Comparison of ENCODE assay signal across 19 cellular contexts in genomic region chr9:37438359-37438758, GRCh38. TPM values are rescaled to one million over a fixed set of nuclear protein-coding genes. Genes with fewer than 3 reads are reported as not detected.
DNase-seq lines count a peak whose midpoint lies in the region; ATAC-seq and TF ChIP-seq lines count a peak whose summit lies in the region.
"Had no signal": no experiment of that assay in that cellular context is flagged by ENCODE, and none has a peak within 500 bp of the region (broad histone marks: within the 10 kb centered on the region; RNA-seq: fewer than 3 reads in every experiment).

No MANE protein-coding gene starts in this region.

- TF ChIP-seq POLR2A in sigmoid colon (IDR thresholded peaks at IDR 0.05): no peak

- TF ChIP-seq CTCF in PC-9 (conservative IDR thresholded peaks at IDR 0.05) (no peak), dorsolateral prefrontal cortex (IDR thresholded peaks at IDR 0.05 in 54 of 56, conservative IDR thresholded peaks at IDR 0.05 in 2 of 56; ENCODE audit: low read depth in 1 of 56, partially characterized antibody in 56 of 56) (no peak), sigmoid colon (IDR thresholded peaks at IDR 0.05) (no peak)

- H3K27ac ChIP-seq in PC-9 (no peak overlapping the region), dorsolateral prefrontal cortex (peak overlapping the region in 48 of 59 donors; percentile 1 to 99 (median 94)), sigmoid colon (no peak overlapping the region)
- H3K27ac ChIP-seq: BLaER1 had no signal

- H4K20me1 ChIP-seq in PC-9 (ENCODE audit: insufficient read depth): 0 out of 2 replicates have a peak, but pooled peaks cover 3% of the 10 kb centered on the region

- BruUV-seq in PC-9 (replicated peaks; lab: Mats Ljungman, UMichigan): TSS peak; percentile 7

- H3K79me2 ChIP-seq in PC-9 (ENCODE audit: low read depth): 0 out of 2 replicates have a peak, but pooled peaks cover 3% of the 10 kb centered on the region

- H3K9me3 ChIP-seq in PC-9 (ENCODE audit: insufficient read depth, low read depth) (no peaks in the 10 kb centered on the region), sigmoid colon (no peaks in the 10 kb centered on the region)
- H3K9me3 ChIP-seq: BLaER1, MG63 had no signal

- H3K4me2 ChIP-seq in PC-9: no peak overlapping the region
- H3K4me2 ChIP-seq: BLaER1 had no signal

- WGBS in sigmoid colon, 2 donors: 74 to 91% methylated on average over 3 of the region's 3 CpGs

- H3K27me3 ChIP-seq in PC-9 (ENCODE audit: insufficient read depth, low read depth) (no peaks in the 10 kb centered on the region), dorsolateral prefrontal cortex (no peaks in the 10 kb centered on the region), sigmoid colon (no peaks in the 10 kb centered on the region)
- H3K27me3 ChIP-seq: BLaER1, MG63 had no signal

- CTCF ChIA-PET in PC-9 (lab: Charles Lee): no interaction called here

- H3F3A ChIP-seq in PC-9 (ENCODE audit: insufficient read depth, low read depth): no peaks in the 10 kb centered on the region

- no peaks in the 10 kb centered on the region for H3K36me3 ChIP-seq in PC-9 (ENCODE audit: low read depth)
- peaks cover 22 to 83% (median 44%) of the 10 kb centered on the region in 4 donors for H3K36me3 ChIP-seq in sigmoid colon

- no peak for DNase-seq in PC-9
- DNase-seq in dorsolateral prefrontal cortex: no peak
- DNase-seq in left colon: no peak
- peak; percentile 30 for DNase-seq in posterior vena cava (ENCODE audit: low spot score)
- DNase-seq in sigmoid colon: no peak
- DNase-seq in SKM-1 (lab: John Stamatoyannopoulos, UW; ENCODE audit: unreplicated experiment): no peak
- DNase-seq in GOT3 (lab: John Stamatoyannopoulos, UW): no peak
- no peak for DNase-seq in DMS79 (lab: John Stamatoyannopoulos, UW)
- DNase-seq: CD4-positive, alpha-beta memory T cell; DMS53; H9; Kasumi-1; MG63; NCI-H1105; NCI-H2081 treated with DMSO at 0.1 percent for 48 hours; NCI-H446 treated with DMSO at 0.1 percent for 48 hours; NK-92 treated with Interleukin-12 subunit alpha and Interleukin-12 subunit beta, amount 100 ng/mL, for 24 hours; SIG-M5 had no signal

- H3K9me2 ChIP-seq in PC-9 (ENCODE audit: insufficient read depth): no peaks in the 10 kb centered on the region

- no peaks in the 10 kb centered on the region for H3K4me1 ChIP-seq in PC-9 (replicated peaks; ENCODE audit: insufficient read depth)
- H3K4me1 ChIP-seq in sigmoid colon: peaks cover 0 to 18% (median 7%) of the 10 kb centered on the region in 4 donors

- no peak for TF ChIP-seq EP300 in sigmoid colon (IDR thresholded peaks at IDR 0.05)

- ATAC-seq in left colon: peak; percentile 9

- no peak overlapping the region for H2AFZ ChIP-seq in PC-9

- H3K4me3 ChIP-seq in PC-9 (no peak overlapping the region), dorsolateral prefrontal cortex (no peak overlapping the region), sigmoid colon (no peak overlapping the region)
- H3K4me3 ChIP-seq: BLaER1, MG63 had no signal

- POLR2A ChIA-PET in PC-9 (lab: Charles Lee; ENCODE audit: unreplicated experiment): interaction anchor here (0.7 kb wide), 1 partner anchor 15 kb away, joined by 3 read pairs; no protein-coding TSS in a partner anchor

- intact Hi-C loops in PC-9 (cut with micrococcal nuclease; ENCODE audit: unreplicated experiment) (no loop called here), dorsolateral prefrontal cortex (cut with DNase I) (no loop called here), left colon (cut with DNase I, micrococcal nuclease) (loop anchor here in 1 of 2 donors (10.0 kb wide), 1 partner anchor 64 kb away; no protein-coding TSS in a partner anchor), posterior vena cava (cut with DNase I) (no loop called here), sigmoid colon (cut with DNase I) (no loop called here)

RNA-seq across cellular contexts. Expression of gene GRHPR, which starts 15.9 kb away (rescaled TPM):
- 77.2 and 85.4 TPM in 2 replicates for total RNA-seq in PC-9 (2021)
- total RNA-seq in dorsolateral prefrontal cortex: 100 to 1,000 TPM in 67 of 120 experiments, 10 to 100 TPM in 53; 73.4 to 172 (median 102) TPM
- 10 to 100 TPM; 70.4 to 78.4 TPM for total RNA-seq in left colon
- 10 to 100 TPM; 59.0 to 70.6 TPM for total RNA-seq in posterior vena cava
- 100 to 1,000 TPM; 127 to 165 (median 157) TPM for total RNA-seq in sigmoid colon
- polyA plus RNA-seq in sigmoid colon: 10 to 100 TPM; 84.1 to 94.9 (median 88.8) TPM

RNA-seq across cellular contexts. Expression of gene ZBTB5, which starts 26.9 kb away (rescaled TPM):
- total RNA-seq in PC-9 (2021) (7.7 and 8.8 TPM in 2 replicates), dorsolateral prefrontal cortex (10 to 100 TPM in 57 of 120 experiments, 1 to 10 TPM in 63; 6.8 to 16.0 (median 10.0) TPM), left colon (1 to 10 TPM; 8.7 to 10.0 TPM), posterior vena cava (1 to 10 TPM; 6.9 to 7.4 TPM), sigmoid colon (10 to 100 TPM in 2 of 4 donors, 1 to 10 TPM in 2; 7.2 to 11.1 (median 10.2) TPM)
- 1 to 10 TPM; 3.6 to 7.7 (median 4.4) TPM for polyA plus RNA-seq in sigmoid colon

RNA-seq across cellular contexts. Expression of gene POLR1E, which starts 47.4 kb away (rescaled TPM):
- total RNA-seq in PC-9 (2021) (19.7 and 21.8 TPM in 2 replicates), dorsolateral prefrontal cortex (10 to 100 TPM; 10.9 to 24.1 (median 16.7) TPM), left colon (10 to 100 TPM in 1 of 2 donors, 1 to 10 TPM in 1; 8.5 to 11.4 TPM), posterior vena cava (10 to 100 TPM; 16.9 to 18.5 TPM), sigmoid colon (10 to 100 TPM; 17.4 to 33.4 (median 28.1) TPM)
- 10 to 100 TPM in 2 of 3 donors, 1 to 10 TPM in 1; 4.6 to 22.3 (median 16.8) TPM for polyA plus RNA-seq in sigmoid colon

Comparison
In these comparisons a context has a peak if more than half of its experiments do, and no peak if none do; other contexts are left out.
1. H3K27ac ChIP-seq: peak in dorsolateral prefrontal cortex (48 of 59); none in PC-9 (single experiment) and sigmoid colon (0 of 4).